8 cellular contexts compared by ENCODE assay signal in genomic region chr6:31736026-31736767, GRCh38. TPM values are rescaled to one million over a fixed set of nuclear protein-coding genes. Genes with fewer than 3 reads are reported as not detected.
DNase-seq lines count a peak whose midpoint lies in the region; ATAC-seq lines count a peak whose summit lies in the region.

Gene CLIC1, minus strand, starts transcription at chr6:31736530. Its CDS starts 230 bp downstream, at chr6:31736300.

- peak within 1 kb of the TSS; percentile 94 to 99 for H2BK12ac ChIP-seq in mesenchymal stem cell (ENCODE audit: low read length in 2 of 2)

- H4K91ac ChIP-seq in mesenchymal stem cell (ENCODE audit: low read length) = peak within 1 kb of the TSS; percentile 96

- H3K27me3 ChIP-seq in NT2/D1 (ENCODE audit: insufficient read depth, insufficient read length) = no peaks in the 10 kb centered on the region
- H3K27me3 ChIP-seq in effector memory CD4-positive, alpha-beta T cell (replicated peaks; ENCODE audit: control insufficient read depth, insufficient read depth, low read length, poor library complexity, severe bottlenecking) = no peaks in the 10 kb centered on the region
- H3K27me3 ChIP-seq in mesenchymal stem cell (ENCODE audit: control insufficient read depth in 1 of 2, insufficient read depth in 1 of 2, low read length in 2 of 2) = no peaks in the 10 kb centered on the region

- WGBS in mesenchymal stem cell = 0% methylated on average over 10 of the region's 24 CpGs

- H3K9me3 ChIP-seq in NT2/D1 (ENCODE audit: insufficient read depth, low read length) (no peaks in the 10 kb centered on the region), mesenchymal stem cell (ENCODE audit: control insufficient read depth, low read length) (no peaks in the 10 kb centered on the region)
- no peaks in the 10 kb centered on the region for H3K9me3 ChIP-seq in effector memory CD4-positive, alpha-beta T cell (ENCODE audit: control insufficient read depth, low read length)

- peak within 1 kb of the TSS; percentile 98 for H3K4ac ChIP-seq in mesenchymal stem cell (ENCODE audit: low read depth in 1 of 2, low read length in 2 of 2)

- POLR2A ChIA-PET in activated CD8-positive, alpha-beta memory T cell treated with anti-CD3 and anti-CD28 coated beads for 36 hours (lab: Charles Lee) = interaction anchor here (0.5 kb wide), 1 partner anchor 72 kb away, joined by 3 read pairs; the partner anchor contains the start of gene GPANK1

- peak within 1 kb of the TSS; percentile 83 for H2BK120ac ChIP-seq in mesenchymal stem cell (ENCODE audit: low read depth, low read length)

- H3K14ac ChIP-seq in mesenchymal stem cell (ENCODE audit: low read length in 2 of 2) = peak within 1 kb of the TSS; percentile 89 to 98

- peak within 1 kb of the TSS; percentile 86 for H2AK5ac ChIP-seq in mesenchymal stem cell (ENCODE audit: low read length, severe bottlenecking)

- H3K9ac ChIP-seq in NT2/D1 (ENCODE audit: insufficient read length, low read depth) = peak within 1 kb of the TSS; percentile 97
- H3K9ac ChIP-seq in mesenchymal stem cell (ENCODE audit: low read length) = peak within 1 kb of the TSS; percentile 100

- H3K4me3 ChIP-seq in NT2/D1 (ENCODE audit: insufficient read length, low read depth) (peak within 1 kb of the TSS; percentile 94), mesenchymal stem cell (ENCODE audit: insufficient read depth in 1 of 2, low read depth in 1 of 2, low read length in 2 of 2) (peak within 1 kb of the TSS; percentile 67 to 100)
- peak within 1 kb of the TSS; percentile 66 for H3K4me3 ChIP-seq in effector memory CD4-positive, alpha-beta T cell (ENCODE audit: insufficient read depth, low read depth, low read length, poor library complexity, severe bottlenecking)

- H2AFZ ChIP-seq in mesenchymal stem cell (ENCODE audit: low read depth, low read length) = no peak within 1 kb of the TSS

- ATAC-seq in HG03280 (IDR thresholded peaks at IDR 0.05; ENCODE audit: unreplicated experiment) = peak; percentile 20

- peak within 1 kb of the TSS in 1 of 2 experiments; percentile 81 for H3K23ac ChIP-seq in mesenchymal stem cell (ENCODE audit: low read length in 2 of 2)

- peak within 1 kb of the TSS; percentile 91 to 98 for H3K18ac ChIP-seq in mesenchymal stem cell (ENCODE audit: low read depth in 1 of 2, low read length in 2 of 2)

- peaks cover 2% of the 10 kb centered on the region for H3K79me1 ChIP-seq in mesenchymal stem cell (replicated peaks; ENCODE audit: low read length, poor library complexity, severe bottlenecking)

- H3K27ac ChIP-seq in effector memory CD4-positive, alpha-beta T cell (ENCODE audit: insufficient read depth, low read length, poor library complexity, severe bottlenecking) = peak within 1 kb of the TSS; percentile 85
- peak within 1 kb of the TSS; percentile 97 for H3K27ac ChIP-seq in mesenchymal stem cell (ENCODE audit: low read length, poor library complexity, severe bottlenecking)

- CTCF ChIA-PET in activated CD8-positive, alpha-beta memory T cell treated with anti-CD3 and anti-CD28 coated beads for 36 hours (lab: Charles Lee) = interaction anchor here (0.6 to 3.2 kb wide), 7 partner anchors 33 to 759 kb away, joined by 3 to 23 read pairs (median 3); partner anchors contain the start of gene VARS1

- H3K36me3 ChIP-seq in NT2/D1 (ENCODE audit: insufficient read depth, insufficient read length, low read length) (peaks cover 36% of the 10 kb centered on the region), mesenchymal stem cell (ENCODE audit: control insufficient read depth in 1 of 2, insufficient read depth in 2 of 2, low read depth in 1 of 2, low read length in 2 of 2) (peaks cover 26 to 32% of the 10 kb centered on the region in 2 experiments)
- peaks cover 21% of the 10 kb centered on the region for H3K36me3 ChIP-seq in effector memory CD4-positive, alpha-beta T cell (ENCODE audit: control insufficient read depth, insufficient read depth, low read length)

- H3K4me1 ChIP-seq in NT2/D1 (ENCODE audit: insufficient read depth, insufficient read length) = peaks cover 2% of the 10 kb centered on the region
- peaks cover 50% of the 10 kb centered on the region for H3K4me1 ChIP-seq in effector memory CD4-positive, alpha-beta T cell (ENCODE audit: control insufficient read depth, insufficient read depth, low read length, poor library complexity, severe bottlenecking)
- peaks cover 33% of the 10 kb centered on the region for H3K4me1 ChIP-seq in mesenchymal stem cell (ENCODE audit: control insufficient read depth, insufficient read depth, low read depth, low read length)

- peak within 1 kb of the TSS; percentile 88 for H4K8ac ChIP-seq in mesenchymal stem cell (ENCODE audit: low read length)

- H3K4me2 ChIP-seq in mesenchymal stem cell (ENCODE audit: low read length, poor library complexity, severe bottlenecking) = peak within 1 kb of the TSS; percentile 72

- DNase-seq in DMS153 treated with DMSO at 0.1 percent for 48 hours (lab: John Stamatoyannopoulos, UW; ENCODE audit: unreplicated experiment) = peak; percentile 74
- DNase-seq in NT2/D1 (ENCODE audit: low read depth, low spot score) = peak; percentile 51
- peak; percentile 60 to 64 (median 64) for DNase-seq in effector memory CD4-positive, alpha-beta T cell
- DNase-seq in mesenchymal stem cell = peak; percentile 91
- DNase-seq in stimulated activated CD8-positive, alpha-beta memory T cell treated with anti-CD3 and anti-CD28 coated beads, Interleukin-15, amount 100 ng/mL, for 4 hours (ENCODE audit: low read depth in 2 of 2) = peak; percentile 54 to 60
- no peak for DNase-seq in cerebellar nuclear complex (lab: John Stamatoyannopoulos, UW)

- H2BK15ac ChIP-seq in mesenchymal stem cell (ENCODE audit: low read depth, poor library complexity, severe bottlenecking) = peak within 1 kb of the TSS; percentile 77

- H2BK5ac ChIP-seq in mesenchymal stem cell (ENCODE audit: low read depth, low read length, poor library complexity, severe bottlenecking) = peak within 1 kb of the TSS; percentile 47

RNA-seq across cellular contexts. Expression of gene CLIC1, which starts in this region (rescaled TPM):
- 100 to 1,000 TPM; 383 to 395 TPM for total RNA-seq in activated CD8-positive, alpha-beta memory T cell treated with anti-CD3 and anti-CD28 coated beads for 36 hours
- polyA plus RNA-seq in mesenchymal stem cell (2013, experiment 1 of 2) = 472 TPM
- polyA plus RNA-seq in mesenchymal stem cell (2013, experiment 2 of 2) = 466 TPM

Comparison
In these comparisons a context has a peak if more than half of its experiments do, and no peak if none do; other contexts are left out.
1. DNase-seq: peak in DMS153 treated with DMSO at 0.1 percent for 48 hours (single experiment), NT2/D1 (single experiment), effector memory CD4-positive, alpha-beta T cell (3 of 3), mesenchymal stem cell (single experiment) and stimulated activated CD8-positive, alpha-beta memory T cell treated with anti-CD3 and anti-CD28 coated beads, Interleukin-15, amount 100 ng/mL, for 4 hours (2 of 2); none in cerebellar nuclear complex (0 of 2).
2. Peak in every context shown above with its lines, with median percentiles within 50 percentile points of each other: H3K4me3 ChIP-seq.